ENCODE assay signal across 8 cellular contexts in genomic region chr3:57227204-57227929, GRCh38. TPM values are rescaled to one million over a fixed set of nuclear protein-coding genes. Genes with fewer than 3 reads are reported as not detected.
A peak's percentile ranks its signal among the peaks of the same experiment; 100 is the strongest.
DNase-seq lines count a peak whose midpoint lies in the region; FAIRE-seq lines count a peak whose summit lies in the region.

APPL1 (plus strand) TSS chr3:57227729; CDS start chr3:57227884, 155 bp downstream.

- H3K27ac Mint-ChIP-seq in activated naive CD4-positive, alpha-beta T cell treated with anti-CD3 and anti-CD28 coated beads for 36 hours = peak within 1 kb of the TSS; percentile 63

- H3K9ac ChIP-seq in neuronal stem cell (ENCODE audit: low read depth, low read length, poor library complexity) (peak within 1 kb of the TSS; percentile 97), subcutaneous abdominal adipose tissue (ENCODE audit: low read length in 5 of 5) (peak within 1 kb of the TSS; percentile 56 to 87 (median 83))

- no peak within 1 kb of the TSS for H3K14ac ChIP-seq in neuronal stem cell (ENCODE audit: low read length)

- peaks cover 0 to 3% of the 10 kb centered on the region in 2 donors for H3K4me1 ChIP-seq in neuronal stem cell (ENCODE audit: control insufficient read depth in 2 of 2, insufficient read depth in 1 of 2, low read depth in 1 of 2, low read length in 2 of 2)
- peaks cover 0 to 23% (median 19%) of the 10 kb centered on the region in 5 donors for H3K4me1 ChIP-seq in subcutaneous abdominal adipose tissue (ENCODE audit: control insufficient read depth in 5 of 5, insufficient read depth in 5 of 5, low read length in 5 of 5)

- intact Hi-C loops in activated naive CD4-positive, alpha-beta T cell treated with anti-CD3 and anti-CD28 coated beads for 36 hours (cut with micrococcal nuclease) = loop anchor here (1.0 to 5.0 kb wide), 10 partner anchors 57 to 670 kb away; partner anchors contain the start of genes ARF4, CCDC66, DENND6A and PDE12

- H3K4me1 Mint-ChIP-seq in activated naive CD4-positive, alpha-beta T cell treated with anti-CD3 and anti-CD28 coated beads for 36 hours (ENCODE audit: low read depth) = peaks cover 26% of the 10 kb centered on the region

- H2BK5ac ChIP-seq in neuronal stem cell (ENCODE audit: low read length) = peak within 1 kb of the TSS; percentile 16

- peak within 1 kb of the TSS; percentile 67 for H2BK120ac ChIP-seq in neuronal stem cell (ENCODE audit: low read depth, low read length)

- H3K23ac ChIP-seq in neuronal stem cell (ENCODE audit: low read depth, low read length, poor library complexity) = peak within 1 kb of the TSS; percentile 98

- H3K36me3 ChIP-seq in neuronal stem cell (replicated peaks in 1 of 2; ENCODE audit: control insufficient read depth in 2 of 2, insufficient read depth in 2 of 2, low read length in 2 of 2) = no peaks in the 10 kb centered on the region
- H3K36me3 ChIP-seq in subcutaneous abdominal adipose tissue (ENCODE audit: control insufficient read depth in 5 of 5, insufficient read depth in 5 of 5, low read length in 5 of 5) = no peaks in the 10 kb centered on the region

- H3K36me3 Mint-ChIP-seq in activated naive CD4-positive, alpha-beta T cell treated with anti-CD3 and anti-CD28 coated beads for 36 hours (ENCODE audit: low read depth) = no peaks in the 10 kb centered on the region

- H3K27me3 Mint-ChIP-seq in activated naive CD4-positive, alpha-beta T cell treated with anti-CD3 and anti-CD28 coated beads for 36 hours (ENCODE audit: low read depth) = no peaks in the 10 kb centered on the region

- H4K8ac ChIP-seq in neuronal stem cell (ENCODE audit: low read depth, low read length) = no peak within 1 kb of the TSS

- no peak for FAIRE-seq in frontal cortex (lab: Jason Lieb, UNC)

- in situ Hi-C loops in G401 (cut with HindIII; ENCODE audit: low sequenced_read_pairs) = no loop called here

- H3K18ac ChIP-seq in neuronal stem cell (ENCODE audit: low read length) = peak within 1 kb of the TSS; percentile 99

- peak within 1 kb of the TSS; percentile 90 for H3K4me2 ChIP-seq in neuronal stem cell (ENCODE audit: insufficient read depth, low read length, poor library complexity, severe bottlenecking)

- H2AK5ac ChIP-seq in neuronal stem cell (ENCODE audit: low read depth, low read length) = no peak within 1 kb of the TSS

- H3K27ac ChIP-seq in neuronal stem cell (replicated peaks; ENCODE audit: low read length) = peak within 1 kb of the TSS; percentile 84
- H3K27ac ChIP-seq in subcutaneous abdominal adipose tissue (ENCODE audit: low read depth, low read length) = peak within 1 kb of the TSS; percentile 91

- DNase-seq in G401 (ENCODE audit: low spot score) (peak; percentile 94), GOT3 (lab: John Stamatoyannopoulos, UW) (peak; percentile 85), LHCN-M2 (ENCODE audit: low read depth) (peak; percentile 86), SK-N-DZ (ENCODE audit: low spot score) (peak; percentile 91), frontal cortex (ENCODE audit: low spot score in 2 of 2) (peak; percentile 96), neuronal stem cell (ENCODE audit: low spot score) (peak; percentile 93)
- peak; percentile 93 for DNase-seq in activated naive CD4-positive, alpha-beta T cell treated with anti-CD3 and anti-CD28 coated beads for 36 hours

- no CpG with 5 or more reads among the region's 71 CpGs for WGBS in neuronal stem cell (ENCODE audit: extremely low coverage in 2 of 2, insufficient read length in 2 of 2, insufficient replicate concordance in 1 of 2), 2 donors

- H2BK12ac ChIP-seq in neuronal stem cell (ENCODE audit: low read length) = no peak within 1 kb of the TSS

- CTCF ChIA-PET in activated naive CD4-positive, alpha-beta T cell treated with anti-CD3 and anti-CD28 coated beads for 36 hours (lab: Charles Lee) = interaction anchor here (3.0 kb wide), 1 partner anchor 57 kb away, joined by 10 read pairs; no protein-coding TSS in a partner anchor

- no peak within 1 kb of the TSS for H4K91ac ChIP-seq in neuronal stem cell (ENCODE audit: low read depth, low read length, poor library complexity)

- H3K9me3 ChIP-seq in neuronal stem cell (replicated peaks in 1 of 2; ENCODE audit: control insufficient read depth in 2 of 2, insufficient read depth in 1 of 2, low read depth in 1 of 2, low read length in 2 of 2) (no peaks in the 10 kb centered on the region), subcutaneous abdominal adipose tissue (ENCODE audit: control insufficient read depth in 5 of 5, low read length in 5 of 5) (no peaks in the 10 kb centered on the region)

- H3K4ac ChIP-seq in neuronal stem cell (ENCODE audit: low read length) = no peak within 1 kb of the TSS

- H3K4me3 Mint-ChIP-seq in activated naive CD4-positive, alpha-beta T cell treated with anti-CD3 and anti-CD28 coated beads for 36 hours = peak within 1 kb of the TSS; percentile 88

- H2AFZ ChIP-seq in neuronal stem cell (ENCODE audit: low read length) = peak within 1 kb of the TSS; percentile 93

- no peaks in the 10 kb centered on the region for H3K79me1 ChIP-seq in neuronal stem cell (ENCODE audit: low read depth, low read length)

- H3K4me3 ChIP-seq in neuronal stem cell (ENCODE audit: low read length in 2 of 2) (peak within 1 kb of the TSS; percentile 81 to 95), subcutaneous abdominal adipose tissue (ENCODE audit: low read depth in 1 of 5, low read length in 5 of 5) (peak within 1 kb of the TSS; percentile 70 to 93 (median 84))

- H3K27me3 ChIP-seq in neuronal stem cell (ENCODE audit: control insufficient read depth in 3 of 3, insufficient read depth in 3 of 3, low read depth in 1 of 3, low read length in 3 of 3) = peaks cover 0 to 7% (median 4%) of the 10 kb centered on the region in 3 experiments
- no peaks in the 10 kb centered on the region for H3K27me3 ChIP-seq in subcutaneous abdominal adipose tissue (ENCODE audit: control insufficient read depth in 5 of 5, insufficient read depth in 4 of 5, low read length in 5 of 5)

- H2BK15ac ChIP-seq in neuronal stem cell (ENCODE audit: low read length) = peak within 1 kb of the TSS; percentile 90

- no peaks in the 10 kb centered on the region for H3K9me3 Mint-ChIP-seq in activated naive CD4-positive, alpha-beta T cell treated with anti-CD3 and anti-CD28 coated beads for 36 hours

RNA-seq across cellular contexts. Expression of gene APPL1, which starts in this region (rescaled TPM):
- total RNA-seq in G401 (2014; rRNA removed; shearing (Covaris generic)) = 68.8 and 76.3 TPM in 2 replicates
- total RNA-seq in LHCN-M2 (2014; rRNA removed) = 27.5 and 34.2 TPM in 2 replicates
- 5.9 TPM for polyA plus RNA-seq in LHCN-M2 (2012)
- polyA plus RNA-seq in SK-N-DZ (2014; cell fraction: cytosol; rRNA removed) = 17.6 and 18.0 TPM in 2 replicates
- 10.2 and 11.1 TPM in 2 replicates for polyA plus RNA-seq in SK-N-DZ (2014; cell fraction: nucleus; rRNA removed)
- total RNA-seq in activated naive CD4-positive, alpha-beta T cell treated with anti-CD3 and anti-CD28 coated beads for 36 hours = 10 to 100 TPM; 30.8 to 35.1 TPM
- total RNA-seq in frontal cortex = 169 TPM
- polyA plus RNA-seq in neuronal stem cell (2013, experiment 1 of 2) = 17.7 TPM
- 17.5 TPM for polyA plus RNA-seq in neuronal stem cell (2013, experiment 2 of 2)

Comparison
In these comparisons a context has a peak if more than half of its experiments do, and no peak if none do; other contexts are left out.
1. Peak in every context shown above with its lines: DNase-seq, H3K4me3 ChIP-seq and H3K27ac ChIP-seq.